In genomic region chr5:111550282-111551020, GRCh38 we compare ENCODE assay signal across 7 cellular contexts. TPM values are rescaled to one million over a fixed set of nuclear protein-coding genes. Genes with fewer than 3 reads are reported as not detected.
DNase-seq lines count a peak whose midpoint lies in the region; ATAC-seq, FAIRE-seq and TF ChIP-seq lines count a peak whose summit lies in the region.

No MANE protein-coding gene starts in this region.

- WGBS in right cardiac atrium, result 27% methylated on average over 8 of the region's 8 CpGs

- peak; percentile 52 for FAIRE-seq in GM12891 (lab: Jason Lieb, UNC)

- no peaks in the 10 kb centered on the region for H3K27me3 ChIP-seq in right cardiac atrium (ENCODE audit: control insufficient read depth, insufficient read depth)

- peaks cover 4% of the 10 kb centered on the region for H3K4me1 ChIP-seq in right cardiac atrium (ENCODE audit: control insufficient read depth, insufficient read depth, low read length)

- H3K27ac ChIP-seq in right cardiac atrium (ENCODE audit: low read length), result peak overlapping the region; percentile 43

- DNase-seq in GM12891 (ENCODE audit: insufficient read length, low spot score), result peak; percentile 26
- DNase-seq in NCI-H1105 (lab: John Stamatoyannopoulos, UW), result peak; percentile 59
- DNase-seq in T follicular helper cell (ENCODE audit: low read depth), result peak; percentile 50
- DNase-seq in amniotic stem cell (lab: John Stamatoyannopoulos, UW), result peak; percentile 96
- peak; percentile 67 to 77 (median 76) for DNase-seq in right cardiac atrium
- peak; percentile 84 for DNase-seq in sciatic nerve (ENCODE audit: low spot score)

- no peaks in the 10 kb centered on the region for H3K9me3 ChIP-seq in right cardiac atrium (ENCODE audit: control insufficient read depth, low read length)

- intact Hi-C loops in right cardiac atrium (cut with DNase I), result loop anchor here in 3 of 4 donors (5.0 to 10.0 kb wide), 5 partner anchors 204 to 597 kb away; partner anchors contain the start of gene NREP (in 2 of the 3)
- intact Hi-C loops in sciatic nerve (cut with DNase I), result no loop called here

- ATAC-seq in HG02610 (IDR thresholded peaks at IDR 0.05; ENCODE audit: unreplicated experiment) (peak; percentile 83), right cardiac atrium (peak; percentile 93 to 94), sciatic nerve (peak; percentile 95)

- no peak for TF ChIP-seq POLR2A in GM12891 (IDR thresholded peaks at IDR 0.05; ENCODE audit: low read depth, low read length)

- H3K4me3 ChIP-seq in right cardiac atrium (ENCODE audit: low read length), result no peak overlapping the region

TF ChIP-seq in GM12891, 5 proteins besides CTCF, POLR2A, EP300 and RAD21:
- TF ChIP-seq PAX5 (IDR thresholded peaks at IDR 0.05; ENCODE audit: insufficient read depth, low read length, severe bottlenecking), result no peak
- TF ChIP-seq POLR2AphosphoS5 (IDR thresholded peaks at IDR 0.05; ENCODE audit: low read depth, low read length), result no peak
- no peak for TF ChIP-seq POU2F2 (IDR thresholded peaks at IDR 0.05; ENCODE audit: low read depth, low read length)
- no peak for TF ChIP-seq TAF1 (IDR thresholded peaks at IDR 0.05; ENCODE audit: low read depth, low read length)
- no peak for TF ChIP-seq SPI1 (IDR thresholded peaks at IDR 0.05; ENCODE audit: low read depth, low read length)

RNA-seq across cellular contexts. Expression of gene STARD4, which starts 38.1 kb away (rescaled TPM):
- 38.4 TPM for polyA plus RNA-seq in GM12891 (2012; ENCODE audit: low read depth, missing spikeins)
- total RNA-seq in right cardiac atrium, result 10 to 100 TPM; 14.6 to 32.3 (median 19.8) TPM
- 12.1 TPM for polyA plus RNA-seq in right cardiac atrium
- 33.7 TPM for total RNA-seq in sciatic nerve

Comparison
In these comparisons a context has a peak if more than half of its experiments do, and no peak if none do; other contexts are left out.
1. DNase-seq: peak in every context shown above with its lines; median percentile 96 in amniotic stem cell; 84 in sciatic nerve; 76 in right cardiac atrium; 59 in NCI-H1105; 50 in T follicular helper cell; 26 in GM12891.